ENCODE assay signal across 11 cellular contexts in genomic region chr12:106078358-106079025, GRCh38.
A peak's percentile ranks its signal among the peaks of the same experiment; 100 is the strongest.
DNase-seq lines count a peak whose midpoint lies in the region; ATAC-seq and TF ChIP-seq lines count a peak whose summit lies in the region.
"Had no signal": no experiment of that assay in that cellular context is flagged by ENCODE, and none has a peak within 500 bp of the region (broad histone marks: within the 10 kb centered on the region; RNA-seq: fewer than 3 reads in every experiment).

No MANE protein-coding gene starts in this region.

- H3K4me3 ChIP-seq in aorta (ENCODE audit: low read length in 2 of 2), result no peak overlapping the region

- DNase-seq in Right ventricle myocardium inferior (ENCODE audit: missing footprints) (no peak), cardiac septum (ENCODE audit: low spot score) (no peak), chondrocyte (ENCODE audit: low spot score) (no peak), aorta (peak; percentile 85 to 92), DMS79 (lab: John Stamatoyannopoulos, UW) (no peak), NCI-H2081 (lab: John Stamatoyannopoulos, UW) (no peak), NCI-H2171 (lab: John Stamatoyannopoulos, UW) (no peak)
- DNase-seq: activated CD4-positive, alpha-beta memory T cell treated with anti-CD3 and anti-CD28 coated beads, Interleukin-2, amount 10 ng/mL, durations not matched to agents 7 days and 5 days had no signal

- ATAC-seq in Right ventricle myocardium inferior (peak; percentile 75), aorta (ENCODE audit: low FRiP score) (peak; percentile 62)

- H3K27me3 Mint-ChIP-seq in chondrocyte (ENCODE audit: low read depth), result no peaks in the 10 kb centered on the region

- peak overlapping the region; percentile 62 for H3K27ac ChIP-seq in layer of hippocampus (ENCODE audit: low read depth, low read length)
- H3K27ac ChIP-seq in aorta (ENCODE audit: low read depth in 1 of 2, low read length in 2 of 2), result peak overlapping the region; percentile 34 to 100
- H3K27ac ChIP-seq: KMS-11 had no signal

- WGBS in aorta, 2 donors, result 25 to 35% methylated on average over 10 of the region's 10 CpGs

- H3K4me1 ChIP-seq in aorta (ENCODE audit: control insufficient read depth in 1 of 2, insufficient read depth in 2 of 2, low read length in 2 of 2), result peaks cover 8 to 15% of the 10 kb centered on the region in 2 donors

- peaks cover 98% of the 10 kb centered on the region for H3K4me1 Mint-ChIP-seq in chondrocyte (ENCODE audit: low read depth)
- H3K4me1 Mint-ChIP-seq: activated CD4-positive, alpha-beta memory T cell treated with anti-CD3 and anti-CD28 coated beads, Interleukin-2, amount 10 ng/mL, durations not matched to agents 7 days and 5 days had no signal

- intact Hi-C loops in Right ventricle myocardium inferior (cut with DNase I) (loop anchor here (5.0 to 10.0 kb wide), 2 partner anchors 126 to 256 kb away; no protein-coding TSS in a partner anchor), cardiac septum (cut with DNase I) (loop anchor here (5.0 kb wide), 1 partner anchor 156 kb away; no protein-coding TSS in a partner anchor), aorta (cut with DNase I) (no loop called here)

- no peaks in the 10 kb centered on the region for H3K9me3 Mint-ChIP-seq in chondrocyte (ENCODE audit: low read depth)
- H3K9me3 Mint-ChIP-seq: activated CD4-positive, alpha-beta memory T cell treated with anti-CD3 and anti-CD28 coated beads, Interleukin-2, amount 10 ng/mL, durations not matched to agents 7 days and 5 days; mesothelial cell of epicardium had no signal

- no peaks in the 10 kb centered on the region for H3K36me3 ChIP-seq in aorta (ENCODE audit: control insufficient read depth in 1 of 2, insufficient read depth in 2 of 2, low read length in 1 of 2)

- peaks cover 51% of the 10 kb centered on the region for H3K36me3 Mint-ChIP-seq in chondrocyte (ENCODE audit: low read depth)

- peak overlapping the region; percentile 97 for H3K27ac Mint-ChIP-seq in chondrocyte (ENCODE audit: unreplicated experiment)
- H3K27ac Mint-ChIP-seq: activated CD4-positive, alpha-beta memory T cell treated with anti-CD3 and anti-CD28 coated beads, Interleukin-2, amount 10 ng/mL, durations not matched to agents 7 days and 5 days; mesothelial cell of epicardium had no signal

- no peak for TF ChIP-seq CTCF in chondrocyte (IDR thresholded peaks at IDR 0.05)

- H3K27me3 ChIP-seq in layer of hippocampus (ENCODE audit: control insufficient read depth, insufficient read depth, low read length) (no peaks in the 10 kb centered on the region), aorta (ENCODE audit: control insufficient read depth in 1 of 2, insufficient read depth in 2 of 2, low read length in 1 of 2) (no peaks in the 10 kb centered on the region)

- no peaks in the 10 kb centered on the region for H3K9me3 ChIP-seq in aorta (ENCODE audit: control insufficient read depth, low read length)

- no peak overlapping the region for H3K4me3 Mint-ChIP-seq in chondrocyte (ENCODE audit: unreplicated experiment)
- H3K4me3 Mint-ChIP-seq: activated CD4-positive, alpha-beta memory T cell treated with anti-CD3 and anti-CD28 coated beads, Interleukin-2, amount 10 ng/mL, durations not matched to agents 7 days and 5 days; mesothelial cell of epicardium had no signal

Comparison
In these comparisons a context has a peak if more than half of its experiments do, and no peak if none do; other contexts are left out.
1. DNase-seq: peak in aorta (2 of 2); none in Right ventricle myocardium inferior (single experiment), cardiac septum (single experiment), chondrocyte (single experiment), DMS79 (single experiment), NCI-H2081 (0 of 2) and NCI-H2171 (single experiment).
2. intact Hi-C loops: an anchor here in Right ventricle myocardium inferior (5.0 to 10.0 kb wide) and cardiac septum (5.0 kb wide); none called in aorta.